In the genomic region with DNA sequence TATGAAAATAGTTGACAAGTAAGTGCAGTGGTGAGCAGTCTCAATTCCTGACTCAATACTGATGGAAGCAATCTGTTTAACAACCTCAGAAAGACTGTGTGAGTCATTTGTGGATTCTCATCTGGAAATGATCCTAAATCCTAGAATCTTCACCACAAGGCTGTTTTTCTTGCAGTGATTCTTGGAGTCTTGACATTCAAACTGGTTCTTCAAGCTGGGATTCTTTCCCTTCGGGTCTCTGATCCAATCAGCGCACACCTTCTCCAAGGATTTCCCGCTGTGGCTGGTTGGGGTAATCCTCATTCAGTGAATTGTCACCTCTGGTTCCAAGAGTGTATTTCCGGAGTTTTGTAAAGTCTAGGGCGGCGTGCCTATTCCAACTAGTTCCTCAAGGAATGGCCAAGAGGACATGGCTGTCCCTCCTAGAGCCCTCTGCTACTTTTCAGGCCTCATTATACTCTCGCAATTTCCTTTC, we compare ENCODE assay signal across 8 cellular contexts. TPM values are rescaled to one million over a fixed set of nuclear protein-coding genes. Genes with fewer than 3 reads are reported as not detected.
DNase-seq lines count a peak whose midpoint lies in the region; ATAC-seq and TF ChIP-seq lines count a peak whose summit lies in the region.

No MANE protein-coding gene starts in this region.

- H3K27me3 Mint-ChIP-seq in naive thymus-derived CD4-positive, alpha-beta T cell, result no peaks in the 10 kb centered on the region

- CTCF ChIA-PET in naive thymus-derived CD4-positive, alpha-beta T cell (lab: Charles Lee), result interaction anchor here (0.6 to 4.3 kb wide), 8 partner anchors 20 to 398 kb away, joined by 3 to 74 read pairs (median 8); no protein-coding TSS in a partner anchor

- intact Hi-C loops in naive thymus-derived CD4-positive, alpha-beta T cell (cut with micrococcal nuclease), result loop anchor here (1.0 kb wide), 6 partner anchors 24 to 134 kb away; no protein-coding TSS in a partner anchor
- intact Hi-C loops in adrenal gland (cut with DNase I), result loop anchor here (10.0 kb wide), 2 partner anchors 60 to 140 kb away; a partner anchor contains a TSS

- no peaks in the 10 kb centered on the region for H3K27me3 ChIP-seq in RWPE2 (ENCODE audit: insufficient read depth, poor library complexity, severe bottlenecking)
- H3K27me3 ChIP-seq in naive thymus-derived CD4-positive, alpha-beta T cell (ENCODE audit: control insufficient read depth in 2 of 2, insufficient read depth in 2 of 2, low read length in 2 of 2), result no peaks in the 10 kb centered on the region
- H3K27me3 ChIP-seq in adrenal gland, result no peaks in the 10 kb centered on the region

- no peak overlapping the region for H3K4me3 Mint-ChIP-seq in naive thymus-derived CD4-positive, alpha-beta T cell

- 63 to 66% (median 63%) methylated on average over 7 of the region's 7 CpGs for WGBS in adrenal gland, 4 donors

- DNase-seq in A172 (ENCODE audit: low spot score) (peak; percentile 82), RWPE2 (ENCODE audit: low spot score) (no peak), hepatic stellate cell (ENCODE audit: low spot score) (peak; percentile 83), SIG-M5 (lab: John Stamatoyannopoulos, UW) (no peak), adrenal gland (no peak), NCI-H1417 treated with DMSO at 0.1 percent for 48 hours (lab: John Stamatoyannopoulos, UW) (no peak)
- DNase-seq in naive thymus-derived CD4-positive, alpha-beta T cell, result no peak

- TF ChIP-seq CTCF in RWPE2 (IDR thresholded peaks at IDR 0.05; ENCODE audit: poor library complexity, severe bottlenecking), result no peak
- TF ChIP-seq CTCF in adrenal gland (IDR thresholded peaks at IDR 0.05), result no peak

- H3K27ac Mint-ChIP-seq in naive thymus-derived CD4-positive, alpha-beta T cell, result no peak overlapping the region

- no peak for TF ChIP-seq POLR2A in adrenal gland (IDR thresholded peaks at IDR 0.05)

- peak; percentile 9 for ATAC-seq in GM21367 (IDR thresholded peaks at IDR 0.05; ENCODE audit: unreplicated experiment)
- peak; percentile 63; the same call in 2 of the 3 replicates for ATAC-seq in RWPE2 (ENCODE audit: low read depth)
- ATAC-seq in naive thymus-derived CD4-positive, alpha-beta T cell, result no peak

- H3K4me1 ChIP-seq in RWPE2 (ENCODE audit: insufficient read depth, poor library complexity, severe bottlenecking) (peaks cover 4% of the 10 kb centered on the region), adrenal gland (replicated peaks in 1 of 2) (no peaks in the 10 kb centered on the region)
- peaks cover 13 to 20% of the 10 kb centered on the region in 2 donors for H3K4me1 ChIP-seq in naive thymus-derived CD4-positive, alpha-beta T cell (ENCODE audit: control insufficient read depth in 2 of 2, insufficient read depth in 2 of 2, low read length in 2 of 2)

- H3K4me3 ChIP-seq in RWPE2 (ENCODE audit: severe bottlenecking), result no peak overlapping the region
- no peak overlapping the region for H3K4me3 ChIP-seq in naive thymus-derived CD4-positive, alpha-beta T cell (ENCODE audit: low read length)
- no peak overlapping the region for H3K4me3 ChIP-seq in adrenal gland

- H3K4me1 Mint-ChIP-seq in naive thymus-derived CD4-positive, alpha-beta T cell, result peaks cover 15 to 34% (median 18%) of the 10 kb centered on the region in 7 donors

- H3K9me3 Mint-ChIP-seq in naive thymus-derived CD4-positive, alpha-beta T cell, result peaks cover 0 to 7% (median 2%) of the 10 kb centered on the region in 11 donors

- POLR2A ChIA-PET in naive thymus-derived CD4-positive, alpha-beta T cell (lab: Charles Lee), result interaction anchor here (0.7 to 4.6 kb wide), 7 partner anchors 22 to 66 kb away, joined by 4 to 61 read pairs (median 7); a partner anchor contains a TSS

- peaks cover 0 to 9% (median 0%) of the 10 kb centered on the region in 5 donors for H3K36me3 Mint-ChIP-seq in naive thymus-derived CD4-positive, alpha-beta T cell

- peak overlapping the region; percentile 20 for H3K27ac ChIP-seq in RWPE2 (ENCODE audit: poor library complexity, severe bottlenecking)
- no peak overlapping the region for H3K27ac ChIP-seq in naive thymus-derived CD4-positive, alpha-beta T cell (ENCODE audit: low read depth, low read length)
- peak overlapping the region in 2 of 5 donors; percentile 18 to 54 for H3K27ac ChIP-seq in adrenal gland

- H3K36me3 ChIP-seq in RWPE2 (ENCODE audit: low read depth) (no peaks in the 10 kb centered on the region), adrenal gland (replicated peaks in 1 of 2) (no peaks in the 10 kb centered on the region)
- no peaks in the 10 kb centered on the region for H3K36me3 ChIP-seq in naive thymus-derived CD4-positive, alpha-beta T cell (ENCODE audit: control insufficient read depth in 2 of 3, insufficient read depth in 3 of 3, low read length in 3 of 3)

- no peaks in the 10 kb centered on the region for H3K9me3 ChIP-seq in RWPE2 (ENCODE audit: severe bottlenecking)
- H3K9me3 ChIP-seq in naive thymus-derived CD4-positive, alpha-beta T cell (ENCODE audit: control insufficient read depth in 2 of 3, low read length in 3 of 3), result no peaks in the 10 kb centered on the region
- no peaks in the 10 kb centered on the region for H3K9me3 ChIP-seq in adrenal gland (replicated peaks in 1 of 3)

RNA-seq across cellular contexts. Expression of a gene that starts 37.7 kb away (rescaled TPM):
- total RNA-seq in A172 (2014; rRNA removed; shearing (Covaris generic)), result 3.9 and 4.5 TPM in 2 replicates
- 10 to 100 TPM; 19.8 to 30.2 (median 28.9) TPM for total RNA-seq in naive thymus-derived CD4-positive, alpha-beta T cell
- polyA plus RNA-seq in naive thymus-derived CD4-positive, alpha-beta T cell, result 10 to 100 TPM; 11.2 to 15.5 TPM
- total RNA-seq in adrenal gland, result 10 to 100 TPM in 7 of 8 donors, 1 to 10 TPM in 1; 8.6 to 20.8 (median 15.3) TPM
- 10 to 100 TPM in 2 of 3 donors, 1 to 10 TPM in 1; 7.1 to 13.8 (median 11.7) TPM for polyA plus RNA-seq in adrenal gland

RNA-seq across cellular contexts. Expression of a gene that starts 58.8 kb away (rescaled TPM):
- total RNA-seq in A172 (2014; rRNA removed; shearing (Covaris generic)), result 16.3 and 17.0 TPM in 2 replicates
- total RNA-seq in naive thymus-derived CD4-positive, alpha-beta T cell, result 100 to 1,000 TPM; 110 to 830 (median 488) TPM
- 100 to 1,000 TPM in 1 of 2 donors, 10 to 100 TPM in 1; 61.9 to 126 TPM for polyA plus RNA-seq in naive thymus-derived CD4-positive, alpha-beta T cell
- total RNA-seq in adrenal gland, result 10 to 100 TPM in 7 of 8 donors, 1 to 10 TPM in 1; 8.8 to 52.4 (median 33.5) TPM
- polyA plus RNA-seq in adrenal gland, result 10 to 100 TPM in 1 of 3 donors, 1 to 10 TPM in 2; 7.2 to 19.5 (median 8.2) TPM

Comparison
In these comparisons a context has a peak if more than half of its experiments do, and no peak if none do; other contexts are left out.
1. DNase-seq: peak in A172 (single experiment) and hepatic stellate cell (single experiment); none in RWPE2 (single experiment), naive thymus-derived CD4-positive, alpha-beta T cell (0 of 9), SIG-M5 (single experiment), adrenal gland (0 of 7) and NCI-H1417 treated with DMSO at 0.1 percent for 48 hours (single experiment).